ENCODE assay signal across 21 cellular contexts in genomic region chr9:131577005-131578000, GRCh38. TPM values are rescaled to one million over a fixed set of nuclear protein-coding genes. Genes with fewer than 3 reads are reported as not detected.
A peak's percentile ranks its signal among the peaks of the same experiment; 100 is the strongest.
DNase-seq lines count a peak whose midpoint lies in the region; ATAC-seq, FAIRE-seq and TF ChIP-seq lines count a peak whose summit lies in the region.
"Had no signal": no experiment of that assay in that cellular context is flagged by ENCODE, and none has a peak within 500 bp of the region (broad histone marks: within the 10 kb centered on the region; RNA-seq: fewer than 3 reads in every experiment).

No MANE protein-coding gene starts in this region.

- H3K27ac Mint-ChIP-seq in activated naive CD4-positive, alpha-beta T cell treated with anti-CD3 and anti-CD28 coated beads, Interleukin-2, amount 10 ng/mL, durations not matched to agents 7 days and 5 days, result peak overlapping the region; percentile 96
- peak overlapping the region; percentile 86 to 97 for H3K27ac Mint-ChIP-seq in T-cell
- peak overlapping the region; percentile 84 for H3K27ac Mint-ChIP-seq in stimulated activated memory B cell treated with anti-CD40 and anti-IgM and Interleukin-4, amounts not matched to agents 10 μg/mL and 1 μg/mL and 100 μg/mL, for 72 hours

- WGBS in H1 (ENCODE audit: extremely low coverage in 1 of 2, insufficient coverage in 1 of 2, insufficient read length in 1 of 2, insufficient replicate concordance in 2 of 2, low coverage in 1 of 2, low lambda C conversion rate in 2 of 2, missing lambda C conversion rate in 1 of 2), 2 experiments, result 91% methylated on average over 25 of the region's 25 CpGs; no CpG with 5 or more reads in 1 of the 2 experiments

- H2BK20ac ChIP-seq in H1 (ENCODE audit: low read length), result no peak overlapping the region

- no peak overlapping the region for H2AK5ac ChIP-seq in H1 (ENCODE audit: low read depth, low read length)

- TF ChIP-seq RAD21 in H1 (IDR thresholded peaks at IDR 0.05 in 1 of 2, conservative IDR thresholded peaks at IDR 0.05 in 1 of 2; ENCODE audit: low read depth in 2 of 2, low read length in 2 of 2), result no peak

- CTCF ChIA-PET in activated naive CD4-positive, alpha-beta T cell treated with anti-CD3 and anti-CD28 coated beads, Interleukin-2, amount 10 ng/mL, durations not matched to agents 7 days and 5 days (lab: Charles Lee), result no interaction called here
- CTCF ChIA-PET in T-cell (lab: Charles Lee), result no interaction called here
- CTCF ChIA-PET in H1 (lab: Charles Lee; ENCODE audit: partially characterized antibody), result interaction anchor here (0.6 to 2.7 kb wide), 7 partner anchors 11 to 175 kb away, joined by 3 to 10 read pairs (median 3); no protein-coding TSS in a partner anchor

- no peak overlapping the region for H4K8ac ChIP-seq in H1 (ENCODE audit: extremely low read depth, insufficient read depth, low read length)

- H2BK120ac ChIP-seq in H1 (replicated peaks; ENCODE audit: low read depth, low read length), result no peak overlapping the region

- no peaks in the 10 kb centered on the region for H3K9me3 Mint-ChIP-seq in activated naive CD4-positive, alpha-beta T cell treated with anti-CD3 and anti-CD28 coated beads, Interleukin-2, amount 10 ng/mL, durations not matched to agents 7 days and 5 days
- no peaks in the 10 kb centered on the region for H3K9me3 Mint-ChIP-seq in T-cell
- no peaks in the 10 kb centered on the region for H3K9me3 Mint-ChIP-seq in stimulated activated memory B cell treated with anti-CD40 and anti-IgM and Interleukin-4, amounts not matched to agents 10 μg/mL and 1 μg/mL and 100 μg/mL, for 72 hours
- H3K9me3 Mint-ChIP-seq: neural crest cell had no signal

- no peak overlapping the region for H3K4me3 Mint-ChIP-seq in activated naive CD4-positive, alpha-beta T cell treated with anti-CD3 and anti-CD28 coated beads, Interleukin-2, amount 10 ng/mL, durations not matched to agents 7 days and 5 days
- H3K4me3 Mint-ChIP-seq in T-cell, result peak overlapping the region in 1 of 3 donors; percentile 74
- no peak overlapping the region for H3K4me3 Mint-ChIP-seq in stimulated activated memory B cell treated with anti-CD40 and anti-IgM and Interleukin-4, amounts not matched to agents 10 μg/mL and 1 μg/mL and 100 μg/mL, for 72 hours
- H3K4me3 Mint-ChIP-seq: neural crest cell had no signal

- TF ChIP-seq CTCF in H1 (IDR thresholded peaks at IDR 0.05; ENCODE audit: control extremely low read depth in 1 of 3, insufficient read depth in 1 of 3, low read depth in 1 of 3, low read length in 3 of 3), result peak in 1 of 3 experiments; percentile 4; a peak in 1 of 4 replicates

- peaks cover 0 to 6% of the 10 kb centered on the region in 2 experiments for H4K20me1 ChIP-seq in H1 (replicated peaks in 1 of 2; ENCODE audit: control insufficient read depth in 1 of 2, insufficient read depth in 2 of 2, low read length in 2 of 2)

- no peaks in the 10 kb centered on the region for H3K23me2 ChIP-seq in H1 (ENCODE audit: low read depth, low read length)

- TF ChIP-seq POLR2A in H1 (IDR thresholded peaks at IDR 0.05; ENCODE audit: control extremely low read depth in 1 of 2, low read depth in 2 of 2, low read length in 2 of 2), result no peak

- H3K36me3 Mint-ChIP-seq in activated naive CD4-positive, alpha-beta T cell treated with anti-CD3 and anti-CD28 coated beads, Interleukin-2, amount 10 ng/mL, durations not matched to agents 7 days and 5 days, result peaks cover 47% of the 10 kb centered on the region
- peaks cover 28% of the 10 kb centered on the region for H3K36me3 Mint-ChIP-seq in T-cell
- H3K36me3 Mint-ChIP-seq in stimulated activated memory B cell treated with anti-CD40 and anti-IgM and Interleukin-4, amounts not matched to agents 10 μg/mL and 1 μg/mL and 100 μg/mL, for 72 hours, result peaks cover 83% of the 10 kb centered on the region

- no peaks in the 10 kb centered on the region for H3K79me1 ChIP-seq in H1 (ENCODE audit: low read depth, low read length)

- H2BK12ac ChIP-seq in H1 (ENCODE audit: low read depth, low read length), result no peak overlapping the region

- H2BK15ac ChIP-seq in H1 (ENCODE audit: low read length), result no peak overlapping the region

- DNase-seq in activated naive CD4-positive, alpha-beta T cell treated with anti-CD3 and anti-CD28 coated beads, Interleukin-2, amount 10 ng/mL, durations not matched to agents 7 days and 5 days, result no peak
- no peak for DNase-seq in activated naive CD4-positive, alpha-beta T cell (lab: John Stamatoyannopoulos, UW)
- DNase-seq in T-cell (no peak), H1 (ENCODE audit: low read depth in 1 of 2, low spot score in 2 of 2) (no peak), NCI-H510A treated with DMSO at 0.1 percent for 48 hours (lab: John Stamatoyannopoulos, UW) (no peak), T-helper 9 cell (no peak), NCI-H1048 (lab: John Stamatoyannopoulos, UW) (no peak)
- DNase-seq: activated CD4-positive, CD25-positive, alpha-beta regulatory T cell; dorsolateral prefrontal cortex; hypothalamus; Karpas-422; NCI-H1436; NCI-H446 treated with DMSO at 0.1 percent for 48 hours; right lobe of liver; stimulated activated CD4-positive, alpha-beta T cell treated with anti-CD3 and anti-CD28 coated beads, Interleukin-4, amount 100 ng/mL, for 24 hours had no signal

- no peak overlapping the region for H4K5ac ChIP-seq in H1 (ENCODE audit: insufficient read length, low read depth, low read length)

- no peaks in the 10 kb centered on the region; a peak in 1 of 7 replicates for H3K4me1 ChIP-seq in H1 (replicated peaks in 1 of 4; ENCODE audit: control insufficient read depth in 3 of 4, insufficient read depth in 4 of 4, low read length in 3 of 4)
- H3K4me1 ChIP-seq: vagina had no signal

- H3K36me3 ChIP-seq in H1 (ENCODE audit: control insufficient read depth in 2 of 4, insufficient read depth in 4 of 4, low read length in 3 of 4), result peaks cover 0 to 4% (median 2%) of the 10 kb centered on the region in 4 experiments; a peak in 3 of 8 replicates

- POLR2A ChIA-PET in T-cell (lab: Charles Lee), result interaction anchor here in 1 of 2 donors (0.6 kb wide), 1 partner anchor 133 kb away, joined by 3 read pairs; no protein-coding TSS in a partner anchor
- POLR2A ChIA-PET in H1 (lab: Charles Lee; ENCODE audit: partially characterized antibody), result no interaction called here

- no peak overlapping the region for H4K91ac ChIP-seq in H1 (replicated peaks; ENCODE audit: insufficient read length, low read length)

- H3K4me1 Mint-ChIP-seq in activated naive CD4-positive, alpha-beta T cell treated with anti-CD3 and anti-CD28 coated beads, Interleukin-2, amount 10 ng/mL, durations not matched to agents 7 days and 5 days, result peaks cover 28% of the 10 kb centered on the region
- peaks cover 24 to 28% (median 25%) of the 10 kb centered on the region in 3 donors for H3K4me1 Mint-ChIP-seq in T-cell
- peaks cover 38% of the 10 kb centered on the region for H3K4me1 Mint-ChIP-seq in stimulated activated memory B cell treated with anti-CD40 and anti-IgM and Interleukin-4, amounts not matched to agents 10 μg/mL and 1 μg/mL and 100 μg/mL, for 72 hours
- H3K4me1 Mint-ChIP-seq: neural crest cell had no signal

- H3K9ac ChIP-seq in H1 (replicated peaks in 1 of 4; ENCODE audit: extremely low read depth in 1 of 4, low read depth in 3 of 4, low read length in 3 of 4), result no peak overlapping the region

- no peak overlapping the region for H3K27ac ChIP-seq in H1 (ENCODE audit: low read depth, low read length)
- H3K27ac ChIP-seq: left lung, right lobe of liver, vagina had no signal

- H3K56ac ChIP-seq in H1 (replicated peaks; ENCODE audit: insufficient read length, low read depth, low read length), result no peak overlapping the region

- no peak overlapping the region for H2AFZ ChIP-seq in H1 (ENCODE audit: low read length)

- H3K27me3 ChIP-seq in H1 (replicated peaks in 1 of 4; ENCODE audit: control insufficient read depth in 3 of 4, extremely low read depth in 1 of 4, insufficient read depth in 3 of 4, low read length in 3 of 4), result no peaks in the 10 kb centered on the region
- H3K27me3 ChIP-seq: dorsolateral prefrontal cortex, left lung, right lobe of liver, vagina had no signal

- no peaks in the 10 kb centered on the region for H3K9me3 ChIP-seq in H1 (ENCODE audit: insufficient read depth in 2 of 2, low read depth in 1 of 2, low read length in 1 of 2)
- H3K9me3 ChIP-seq: left lung, right lobe of liver, vagina had no signal

- ATAC-seq in T-cell (replicated peaks in 1 of 4), result no peak
- ATAC-seq in stimulated activated memory B cell treated with anti-CD40 and anti-IgM and Interleukin-4, amounts not matched to agents 10 μg/mL and 1 μg/mL and 100 μg/mL, for 72 hours, result no peak
- ATAC-seq: left lung, right lobe of liver had no signal

- no peaks in the 10 kb centered on the region for H3K79me2 ChIP-seq in H1 (ENCODE audit: control insufficient read depth in 1 of 2, insufficient read depth in 2 of 2, low read length in 2 of 2)

- no peak overlapping the region for H3K14ac ChIP-seq in H1 (ENCODE audit: insufficient read length)

- no peak overlapping the region for H3K18ac ChIP-seq in H1 (ENCODE audit: extremely low read depth, low read length)

- no peak overlapping the region for H3K23ac ChIP-seq in H1 (ENCODE audit: insufficient read length)

- no peak for TF ChIP-seq EP300 in H1 (IDR thresholded peaks at IDR 0.05; ENCODE audit: borderline replicate concordance in 1 of 2, low read depth in 2 of 2, low read length in 2 of 2)

- no peak overlapping the region for H3K4me2 ChIP-seq in H1 (ENCODE audit: insufficient read depth in 1 of 2, low read depth in 2 of 2, low read length in 2 of 2)

- no peak for FAIRE-seq in H1 (lab: Jason Lieb, UNC)

- H2BK5ac ChIP-seq in H1 (ENCODE audit: low read depth, low read length), result 0 out of 2 replicates have a peak overlapping the region, but pooled peaks have one; percentile 35

- no peaks in the 10 kb centered on the region for H3K27me3 Mint-ChIP-seq in activated naive CD4-positive, alpha-beta T cell treated with anti-CD3 and anti-CD28 coated beads, Interleukin-2, amount 10 ng/mL, durations not matched to agents 7 days and 5 days
- H3K27me3 Mint-ChIP-seq in T-cell, result no peaks in the 10 kb centered on the region
- no peaks in the 10 kb centered on the region for H3K27me3 Mint-ChIP-seq in stimulated activated memory B cell treated with anti-CD40 and anti-IgM and Interleukin-4, amounts not matched to agents 10 μg/mL and 1 μg/mL and 100 μg/mL, for 72 hours

- no peak overlapping the region for H3K4ac ChIP-seq in H1 (replicated peaks; ENCODE audit: insufficient read length, low read depth, low read length)

- H3K4me3 ChIP-seq in H1 (ENCODE audit: extremely low read depth in 1 of 4, insufficient read depth in 2 of 4, low read depth in 3 of 4, low read length in 4 of 4), result no peak overlapping the region
- H3K4me3 ChIP-seq: dorsolateral prefrontal cortex, left lung, right lobe of liver, vagina had no signal

RNA-seq across cellular contexts. Expression of gene PRRT1B, which starts 32.0 kb away (rescaled TPM):
- total RNA-seq in T-cell, result not detected
- total RNA-seq in H1 (2021; fragmentation: NEBNext Ultra II Directional; extraction: Animal tissue kit (Norgen Biotek cat#: 25700)), result 1.1 and 1.2 TPM in 2 replicates
- 0.30 and 0.71 TPM in 2 replicates for polyA plus RNA-seq in H1 (2011; rRNA removed)
- 0.61 TPM for polyA plus RNA-seq in H1 (2011; cell fraction: cytosol; rRNA removed)
- polyA plus RNA-seq in H1 (2011; cell fraction: nucleus; rRNA removed), result 0.93 TPM
- polyA plus RNA-seq in H1 (2012, experiment 1 of 2), result 0.29 to 0.64 TPM (median 0.51 TPM) in 4 replicates
- 0.35 TPM for polyA plus RNA-seq in H1 (2012, experiment 2 of 2)
- 0.41 TPM for polyA plus RNA-seq in H1 (2013, experiment 1 of 2)
- 0.37 TPM for polyA plus RNA-seq in H1 (2013, experiment 2 of 2)
- 0.19 and 0.34 TPM in 2 replicates for polyA minus RNA-seq in H1 (2011; rRNA and poly(A)+ RNA removed)
- polyA minus RNA-seq in H1 (2011; cell fraction: cytosol; rRNA and poly(A)+ RNA removed), result not detected
- 1.00 TPM for polyA minus RNA-seq in H1 (2011; cell fraction: nucleus; rRNA and poly(A)+ RNA removed)
- total RNA-seq: H4, neural crest cell, vagina had no signal
- polyA plus RNA-seq: AG04450 had no signal

RNA-seq across cellular contexts. Expression of gene UCK1, which starts 46.2 kb away (rescaled TPM):
- total RNA-seq in T-cell, result 10 to 100 TPM; 20.0 to 34.7 (median 32.0) TPM
- total RNA-seq in H1 (2021; fragmentation: NEBNext Ultra II Directional; extraction: Animal tissue kit (Norgen Biotek cat#: 25700)), result 35.1 and 36.2 TPM in 2 replicates
- polyA plus RNA-seq in H1 (2011; rRNA removed), result 42.0 and 47.0 TPM in 2 replicates
- polyA plus RNA-seq in H1 (2011; cell fraction: cytosol; rRNA removed), result 43.9 TPM
- 55.2 TPM for polyA plus RNA-seq in H1 (2011; cell fraction: nucleus; rRNA removed)
- 27.7 to 42.8 TPM (median 39.0 TPM) in 4 replicates for polyA plus RNA-seq in H1 (2012, experiment 1 of 2)
- polyA plus RNA-seq in H1 (2012, experiment 2 of 2), result 37.9 TPM
- 18.6 TPM for polyA plus RNA-seq in H1 (2013, experiment 1 of 2)
- 19.0 TPM for polyA plus RNA-seq in H1 (2013, experiment 2 of 2)
- 26.7 and 27.2 TPM in 2 replicates for polyA minus RNA-seq in H1 (2011; rRNA and poly(A)+ RNA removed)
- 35.4 TPM for polyA minus RNA-seq in H1 (2011; cell fraction: cytosol; rRNA and poly(A)+ RNA removed)
- polyA minus RNA-seq in H1 (2011; cell fraction: nucleus; rRNA and poly(A)+ RNA removed), result 34.5 TPM
